12 cellular contexts compared by ENCODE assay signal in genomic region chr6:7672066-7673062, GRCh38. TPM values are rescaled to one million over a fixed set of nuclear protein-coding genes. Genes with fewer than 3 reads are reported as not detected.
DNase-seq lines count a peak whose midpoint lies in the region; ATAC-seq and TF ChIP-seq lines count a peak whose summit lies in the region.
"Had no signal": no experiment of that assay in that cellular context is flagged by ENCODE, and none has a peak within 500 bp of the region (broad histone marks: within the 10 kb centered on the region; RNA-seq: fewer than 3 reads in every experiment).

No MANE protein-coding gene starts in this region.

- WGBS in thyroid gland, 2 donors = 82 to 86% methylated on average over 19 to 20 of the region's 20 CpGs

- ATAC-seq in omental fat pad (ENCODE audit: low FRiP score) = peak; percentile 15
- ATAC-seq in GM21360 (IDR thresholded peaks at IDR 0.05; ENCODE audit: unreplicated experiment) = no peak
- no peak for ATAC-seq in HG03025 (IDR thresholded peaks at IDR 0.05; ENCODE audit: low FRiP score, unreplicated experiment)

- TF ChIP-seq POLR2A in thyroid gland (IDR thresholded peaks at IDR 0.05) = no peak

- H3K36me3 ChIP-seq in SJSA1 (no peaks in the 10 kb centered on the region), fibroblast of lung (ENCODE audit: control insufficient read depth, insufficient read depth, low read length) (no peaks in the 10 kb centered on the region), thyroid gland (no peaks in the 10 kb centered on the region)
- H3K36me3 ChIP-seq: colonic mucosa, Peyer's patch had no signal

- no peak for TF ChIP-seq CTCF in AG10803 (conservative IDR thresholded peaks at IDR 0.05; ENCODE audit: low read length)
- TF ChIP-seq CTCF in fibroblast of lung (conservative IDR thresholded peaks at IDR 0.05 in 1 of 2, IDR thresholded peaks at IDR 0.05 in 1 of 2; ENCODE audit: low read depth in 1 of 2, low read length in 2 of 2) = no peak
- no peak for TF ChIP-seq CTCF in omental fat pad (IDR thresholded peaks at IDR 0.05)
- no peak for TF ChIP-seq CTCF in thyroid gland (IDR thresholded peaks at IDR 0.05)

- peak overlapping the region; percentile 39 for H2AFZ ChIP-seq in fibroblast of lung (ENCODE audit: low read length)

- no peaks in the 10 kb centered on the region for H4K20me1 ChIP-seq in fibroblast of lung (ENCODE audit: control insufficient read depth, extremely low read depth, insufficient read depth, low read length)

- H3K27ac ChIP-seq in SJSA1 (no peak overlapping the region), fibroblast of lung (ENCODE audit: insufficient read depth, low read length) (no peak overlapping the region), thyroid gland (no peak overlapping the region)
- H3K27ac ChIP-seq: colonic mucosa, Peyer's patch had no signal

- no peaks in the 10 kb centered on the region for H3K79me2 ChIP-seq in fibroblast of lung (ENCODE audit: control insufficient read depth, insufficient read depth, low read length)

- DNase-seq in AG10803 (ENCODE audit: low read depth) (peak; percentile 18), SJSA1 (ENCODE audit: low read depth in 1 of 2, low spot score in 2 of 2) (peak in 1 of 2 experiments; percentile 20), fibroblast of lung (ENCODE audit: low read depth in 2 of 2) (peak in 1 of 2 donors; percentile 14), omental fat pad (ENCODE audit: low spot score) (no peak), thyroid gland (no peak), NCI-H446 treated with DMSO at 0.1 percent for 48 hours (lab: John Stamatoyannopoulos, UW) (no peak)
- DNase-seq: activated naive CD8-positive, alpha-beta T cell treated with anti-CD3 and anti-CD28 coated beads, Interleukin-2, amount 10 ng/mL, durations not matched to agents 7 days and 5 days; NCI-H2227 treated with DMSO at 0.1 percent for 48 hours had no signal

- intact Hi-C loops in thyroid gland (cut with DNase I) = no loop called here

- H3K4me1 ChIP-seq in SJSA1 (replicated peaks) (peaks cover 29% of the 10 kb centered on the region), fibroblast of lung (ENCODE audit: control insufficient read depth, extremely low read depth, insufficient read depth, low read length) (peaks cover 2% of the 10 kb centered on the region), thyroid gland (peaks cover 20% of the 10 kb centered on the region in 2 donors)

- no peak overlapping the region for H3K4me2 ChIP-seq in fibroblast of lung (ENCODE audit: extremely low read depth, insufficient read depth, low read length)

- H3K27me3 ChIP-seq in SJSA1 (replicated peaks) = no peaks in the 10 kb centered on the region
- H3K27me3 ChIP-seq in fibroblast of lung (ENCODE audit: control insufficient read depth, insufficient read depth, low read length) = no peaks in the 10 kb centered on the region
- no peaks in the 10 kb centered on the region for H3K27me3 ChIP-seq in thyroid gland
- H3K27me3 ChIP-seq: colonic mucosa, Peyer's patch had no signal

- H3K9ac ChIP-seq in fibroblast of lung (ENCODE audit: insufficient read depth, low read length) = no peak overlapping the region

- H3K4me3 ChIP-seq in AG10803 (ENCODE audit: low read length) (peak overlapping the region; percentile 40), SJSA1 (peak overlapping the region; percentile 9), fibroblast of lung (replicated peaks in 1 of 4; ENCODE audit: control extremely low read depth in 1 of 4, insufficient read depth in 1 of 4, low read depth in 3 of 4, low read length in 4 of 4) (peak overlapping the region in 1 of 4 experiments; percentile 40), thyroid gland (replicated peaks in 1 of 3) (no peak overlapping the region)
- H3K4me3 ChIP-seq: colonic mucosa had no signal

- H3K9me3 ChIP-seq in SJSA1 (replicated peaks) (no peaks in the 10 kb centered on the region), fibroblast of lung (ENCODE audit: control insufficient read depth, insufficient read depth, low read depth, low read length) (no peaks in the 10 kb centered on the region), thyroid gland (no peaks in the 10 kb centered on the region)
- H3K9me3 ChIP-seq: colonic mucosa, Peyer's patch had no signal

RNA-seq across cellular contexts. Expression of gene BMP6, which starts 53.5 kb away (rescaled TPM):
- 1.4 and 1.7 TPM in 2 replicates for total RNA-seq in SJSA1 (2014; rRNA removed; shearing (Covaris generic))
- total RNA-seq in fibroblast of lung = under 0.01 TPM in 2 replicates
- 0.09 and 0.20 TPM in 2 replicates for polyA plus RNA-seq in fibroblast of lung
- 0.09 and 0.17 TPM in 2 replicates for polyA plus RNA-seq in fibroblast of lung (2012)
- polyA minus RNA-seq in fibroblast of lung (ENCODE audit: low replicate concordance) = not detected in 2 replicates
- total RNA-seq in omental fat pad = 10 to 100 TPM in 3 of 4 donors, 1 to 10 TPM in 1; 4.6 to 72.2 (median 20.7) TPM
- total RNA-seq in thyroid gland = 1 to 10 TPM in 3 of 4 donors, under 1 TPM in 1; 0.78 to 3.1 (median 1.9) TPM
- total RNA-seq: activated naive CD8-positive, alpha-beta T cell treated with anti-CD3 and anti-CD28 coated beads, Interleukin-2, amount 10 ng/mL, durations not matched to agents 7 days and 5 days had no signal

Comparison
In these comparisons a context has a peak if more than half of its experiments do, and no peak if none do; other contexts are left out.
1. H3K4me3 ChIP-seq: peak in AG10803 (single experiment) and SJSA1 (single experiment); none in thyroid gland (0 of 3).